ENCODE assay signal across 2 cellular contexts in the genomic region with DNA sequence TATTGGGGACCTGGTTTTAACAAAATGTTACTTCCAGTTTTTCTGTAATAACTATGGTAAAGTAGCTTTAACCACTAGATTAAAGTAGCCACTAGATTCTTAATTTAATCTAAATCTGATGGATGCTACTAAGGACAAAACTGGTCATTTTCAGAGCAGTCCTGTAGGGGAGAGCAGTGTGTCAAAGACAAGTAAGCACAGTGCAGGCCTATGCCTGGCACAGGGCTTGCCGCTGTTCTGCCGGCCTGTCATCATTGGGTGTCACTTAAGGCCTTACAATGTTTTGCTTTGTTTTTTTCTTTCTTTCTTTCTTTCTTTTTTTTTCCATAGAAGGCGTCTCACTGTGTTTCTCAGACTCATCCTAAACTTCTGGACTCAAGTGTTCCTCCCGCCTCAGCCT.
TF ChIP-seq lines count a peak whose summit lies in the region.

No MANE protein-coding gene starts in this region.

TF ChIP-seq in IMR-90, 13 proteins besides CTCF, POLR2A, EP300 and RAD21:
- TF ChIP-seq MXI1 (IDR thresholded peaks at IDR 0.05; ENCODE audit: borderline replicate concordance, low read depth, low read length) (no peak), RFX5 (IDR thresholded peaks at IDR 0.05; ENCODE audit: low read depth, low read length) (no peak), SMC3 (IDR thresholded peaks at IDR 0.05; ENCODE audit: low read depth, low read length) (no peak), FOS (IDR thresholded peaks at IDR 0.05; ENCODE audit: low read depth, low read length) (no peak), CEBPB (IDR thresholded peaks at IDR 0.05; ENCODE audit: low read depth, low read length) (no peak), BHLHE40 (IDR thresholded peaks at IDR 0.05; ENCODE audit: low read depth, low read length) (no peak), MAZ (IDR thresholded peaks at IDR 0.05; ENCODE audit: borderline replicate concordance, low read depth, low read length) (no peak), MAFK (IDR thresholded peaks at IDR 0.05; ENCODE audit: low read depth, low read length) (no peak), NFE2L2 (IDR thresholded peaks at IDR 0.05; ENCODE audit: low read depth, low read length) (no peak), RCOR1 (IDR thresholded peaks at IDR 0.05; ENCODE audit: insufficient replicate concordance, low read length) (no peak)
- TF ChIP-seq, protein P1, sequence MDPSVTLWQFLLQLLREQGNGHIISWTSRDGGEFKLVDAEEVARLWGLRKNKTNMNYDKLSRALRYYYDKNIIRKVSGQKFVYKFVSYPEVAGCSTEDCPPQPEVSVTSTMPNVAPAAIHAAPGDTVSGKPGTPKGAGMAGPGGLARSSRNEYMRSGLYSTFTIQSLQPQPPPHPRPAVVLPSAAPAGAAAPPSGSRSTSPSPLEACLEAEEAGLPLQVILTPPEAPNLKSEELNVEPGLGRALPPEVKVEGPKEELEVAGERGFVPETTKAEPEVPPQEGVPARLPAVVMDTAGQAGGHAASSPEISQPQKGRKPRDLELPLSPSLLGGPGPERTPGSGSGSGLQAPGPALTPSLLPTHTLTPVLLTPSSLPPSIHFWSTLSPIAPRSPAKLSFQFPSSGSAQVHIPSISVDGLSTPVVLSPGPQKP (IDR thresholded peaks at IDR 0.05; ENCODE audit: borderline replicate concordance, low read depth, low read length) = no peak
- TF ChIP-seq, protein P2, sequence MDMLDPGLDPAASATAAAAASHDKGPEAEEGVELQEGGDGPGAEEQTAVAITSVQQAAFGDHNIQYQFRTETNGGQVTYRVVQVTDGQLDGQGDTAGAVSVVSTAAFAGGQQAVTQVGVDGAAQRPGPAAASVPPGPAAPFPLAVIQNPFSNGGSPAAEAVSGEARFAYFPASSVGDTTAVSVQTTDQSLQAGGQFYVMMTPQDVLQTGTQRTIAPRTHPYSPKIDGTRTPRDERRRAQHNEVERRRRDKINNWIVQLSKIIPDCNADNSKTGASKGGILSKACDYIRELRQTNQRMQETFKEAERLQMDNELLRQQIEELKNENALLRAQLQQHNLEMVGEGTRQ (IDR thresholded peaks at IDR 0.05; ENCODE audit: low read depth, low read length) = no peak

TF ChIP-seq in H1, 55 proteins besides CTCF, POLR2A, EP300 and RAD21:
- no peak for TF ChIP-seq GABPA (IDR thresholded peaks at IDR 0.05; ENCODE audit: borderline replicate concordance, insufficient read depth, low read length)
- TF ChIP-seq CHD2 (IDR thresholded peaks at IDR 0.05; ENCODE audit: low read length) = no peak
- TF ChIP-seq GTF2F1 (IDR thresholded peaks at IDR 0.05; ENCODE audit: borderline replicate concordance, low read depth, low read length) = no peak
- TF ChIP-seq MAFK (IDR thresholded peaks at IDR 0.05; ENCODE audit: low read depth, low read length) = no peak
- no peak for TF ChIP-seq PHF8 (conservative IDR thresholded peaks at IDR 0.05; ENCODE audit: low read depth, low read length)
- no peak for TF ChIP-seq TCF12 (IDR thresholded peaks at IDR 0.05; ENCODE audit: low read depth, low read length)
- TF ChIP-seq RBBP5 (IDR thresholded peaks at IDR 0.05; ENCODE audit: borderline replicate concordance, low read depth, low read length) = no peak
- TF ChIP-seq SRF (IDR thresholded peaks at IDR 0.05; ENCODE audit: low read depth, low read length) = no peak
- TF ChIP-seq YY1 (IDR thresholded peaks at IDR 0.05; ENCODE audit: low read depth, low read length) = no peak
- no peak for TF ChIP-seq TBP (IDR thresholded peaks at IDR 0.05; ENCODE audit: low read depth, low read length)
